ENCODE assay signal across 8 cellular contexts in genomic region chr17:47941246-47941997, GRCh38. TPM values are rescaled to one million over a fixed set of nuclear protein-coding genes. Genes with fewer than 3 reads are reported as not detected.
A peak's percentile ranks its signal among the peaks of the same experiment; 100 is the strongest.
DNase-seq lines count a peak whose midpoint lies in the region; ATAC-seq and TF ChIP-seq lines count a peak whose summit lies in the region.

Gene PNPO, plus strand, starts transcription at chr17:47941571. Its CDS starts 105 bp downstream, at chr17:47941676.

- H3K27ac ChIP-seq in left lung, result peak within 1 kb of the TSS; percentile 53 to 85

- DNase-seq in C1 segment of cervical spinal cord (lab: John Stamatoyannopoulos, UW), result peak; percentile 36 to 98 (median 90)
- peak; percentile 98 for DNase-seq in NCI-H748 (lab: John Stamatoyannopoulos, UW; ENCODE audit: unreplicated experiment)
- peak; percentile 83 to 97 for DNase-seq in activated CD4-positive, alpha-beta T cell treated with anti-CD3 and anti-CD28 coated beads, Interleukin-2, amount 50 U/mL, for 24 hours (ENCODE audit: low read depth in 1 of 2, low spot score in 1 of 2)
- peak; percentile 99 for DNase-seq in dermis blood vessel endothelial cell
- DNase-seq in left lung, result peak; percentile 95
- peak; percentile 86 to 88 for DNase-seq in stimulated activated CD4-positive, alpha-beta T cell treated with anti-CD3 and anti-CD28 coated beads, Interleukin-2, amount 100 ng/mL, for 48 hours

- H3K4me3 ChIP-seq in left lung, result peak within 1 kb of the TSS; percentile 87 to 93

- peaks cover 8 to 51% of the 10 kb centered on the region in 2 donors for H3K4me1 ChIP-seq in left lung

- no peaks in the 10 kb centered on the region for H3K9me3 ChIP-seq in left lung

- intact Hi-C loops in left lung (cut with DNase I), result loop anchor here in 1 of 2 donors (10.0 kb wide), 1 partner anchor 73 kb away; no protein-coding TSS in a partner anchor

- H3K36me3 ChIP-seq in left lung, result peaks cover 0 to 17% of the 10 kb centered on the region in 2 donors

- ATAC-seq in GM19351 (IDR thresholded peaks at IDR 0.05; ENCODE audit: unreplicated experiment) (peak; percentile 92), HG03521 (IDR thresholded peaks at IDR 0.05; ENCODE audit: unreplicated experiment) (peak; percentile 90), left lung (peak; percentile 99)

- TF ChIP-seq CTCF in left lung (IDR thresholded peaks at IDR 0.05), result no peak

- H3K27me3 ChIP-seq in left lung, result no peaks in the 10 kb centered on the region

RNA-seq across cellular contexts. Expression of gene PNPO, which starts in this region (rescaled TPM):
- 36.4 and 43.0 TPM in 2 replicates for total RNA-seq in dermis blood vessel endothelial cell
- total RNA-seq in left lung, result 10 to 100 TPM; 36.4 to 40.0 TPM

Comparison
In these comparisons a context has a peak if more than half of its experiments do, and no peak if none do; other contexts are left out.
1. Peak in every context shown above with its lines: DNase-seq, ATAC-seq, H3K4me3 ChIP-seq and H3K27ac ChIP-seq.